Comparison of ENCODE assay signal across 11 cellular contexts in the genomic region with DNA sequence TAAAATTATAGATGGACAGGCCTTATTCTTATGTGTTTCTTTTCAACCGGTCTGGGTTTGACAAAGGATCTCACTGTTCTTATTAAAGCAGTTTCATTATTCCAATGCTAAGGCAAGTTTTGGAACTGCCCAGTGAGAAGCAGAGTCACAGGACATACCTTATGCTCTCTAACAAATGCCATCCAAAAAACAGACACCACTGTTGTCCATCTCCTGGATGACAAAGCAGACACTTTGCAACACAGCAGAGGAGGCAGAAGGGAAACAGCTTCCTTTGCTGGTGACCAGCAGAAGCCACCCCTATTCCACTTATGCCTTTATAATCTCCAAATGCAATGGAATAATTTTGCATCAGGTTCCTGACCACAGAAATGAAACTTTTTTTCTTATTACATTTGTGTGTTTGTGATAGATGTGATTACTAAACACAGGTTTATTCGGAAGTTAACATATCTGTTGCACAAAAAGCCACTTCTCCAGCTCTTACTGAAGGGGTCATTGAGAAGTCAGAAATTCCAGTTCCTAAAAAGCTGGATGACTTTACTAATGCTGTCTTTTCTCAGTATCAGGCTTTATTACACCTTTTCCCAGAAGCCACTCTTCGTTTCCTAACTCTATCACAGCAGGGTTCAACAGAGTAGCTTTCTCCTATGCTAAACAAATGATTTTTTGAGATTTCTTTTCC.
A peak's percentile ranks its signal among the peaks of the same experiment; 100 is the strongest.
DNase-seq lines count a peak whose midpoint lies in the region; ATAC-seq, FAIRE-seq and TF ChIP-seq lines count a peak whose summit lies in the region.
"Had no signal": no experiment of that assay in that cellular context is flagged by ENCODE, and none has a peak within 500 bp of the region (broad histone marks: within the 10 kb centered on the region; RNA-seq: fewer than 3 reads in every experiment).

No MANE protein-coding gene starts in this region.

- WGBS in K562 (ENCODE audit: insufficient coverage, low coverage, missing lambda C conversion rate): 64% methylated on average over 3 of the region's 3 CpGs

- intact Hi-C loops in K562 (cut with micrococcal nuclease): no loop called here
- intact Hi-C loops in Caco-2 (cut with micrococcal nuclease; ENCODE audit: unreplicated experiment): no loop called here

- ATAC-seq in K562: no peak
- no peak for ATAC-seq in natural killer cell treated with Interleukin-12 subunit alpha and Interleukin-12 subunit beta and Interleukin-15 and Interleukin-18, amount 100 ng/mL, for 72 hours
- ATAC-seq in HG03095 (IDR thresholded peaks at IDR 0.05; ENCODE audit: unreplicated experiment): no peak

- H3K36me3 ChIP-seq in K562 (ENCODE audit: control insufficient read depth, insufficient read depth, low read length) (no peaks in the 10 kb centered on the region), Caco-2 (ENCODE audit: control insufficient read depth, insufficient read depth, low read length) (no peaks in the 10 kb centered on the region)

- in situ Hi-C loops in K562 (cut with MboI): no loop called here

- TF ChIP-seq EP300 in K562 (IDR thresholded peaks at IDR 0.05; ENCODE audit: low read length): no peak

- no peak overlapping the region for H3K4me2 ChIP-seq in K562 (ENCODE audit: insufficient read depth, low read length)

- H3K9me3 Mint-ChIP-seq in natural killer cell treated with Interleukin-12 subunit alpha and Interleukin-12 subunit beta and Interleukin-15 and Interleukin-18, amount 100 ng/mL, for 72 hours: peaks cover 7% of the 10 kb centered on the region
- no peaks in the 10 kb centered on the region for H3K9me3 Mint-ChIP-seq in Caco-2 (ENCODE audit: unreplicated experiment)

- CTCF ChIA-PET in K562 (lab: Yijun Ruan, JAX; ENCODE audit: low intra/inter-chr PET ratio): no interaction called here
- CTCF ChIA-PET in Caco-2 (lab: Charles Lee): no interaction called here

- H3K27ac Mint-ChIP-seq in natural killer cell treated with Interleukin-12 subunit alpha and Interleukin-12 subunit beta and Interleukin-15 and Interleukin-18, amount 100 ng/mL, for 72 hours: peak overlapping the region; percentile 92 to 94
- H3K27ac Mint-ChIP-seq in Caco-2 (ENCODE audit: unreplicated experiment): no peak overlapping the region

- no peak for TF ChIP-seq POLR2A in K562 (conservative IDR thresholded peaks at IDR 0.05)

- H3K27me3 Mint-ChIP-seq in natural killer cell treated with Interleukin-12 subunit alpha and Interleukin-12 subunit beta and Interleukin-15 and Interleukin-18, amount 100 ng/mL, for 72 hours: no peaks in the 10 kb centered on the region
- no peaks in the 10 kb centered on the region for H3K27me3 Mint-ChIP-seq in Caco-2 (ENCODE audit: insufficient read depth, unreplicated experiment)

- H3K79me2 ChIP-seq in K562 (ENCODE audit: control insufficient read depth, insufficient read depth, low read length): no peaks in the 10 kb centered on the region

- no peaks in the 10 kb centered on the region for H3K9me1 ChIP-seq in K562 (ENCODE audit: control insufficient read depth, insufficient read depth, low read length)

- DNase-seq in GM19239 (ENCODE audit: insufficient read length, low spot score) (no peak), K562 (ENCODE audit: extremely low read depth in 1 of 4, low spot score in 3 of 4) (no peak), AG20443 (ENCODE audit: low spot score) (no peak), Caco-2 (no peak), NCI-H1694 treated with DMSO at 0.1 percent for 48 hours (lab: John Stamatoyannopoulos, UW) (no peak)
- no peak for DNase-seq in natural killer cell treated with Interleukin-12 subunit alpha and Interleukin-12 subunit beta and Interleukin-15 and Interleukin-18, amount 100 ng/mL, for 72 hours (ENCODE audit: low spot score)
- DNase-seq: glutamatergic neuron, H7 had no signal

- H3K9me3 ChIP-seq in K562 (replicated peaks; ENCODE audit: control insufficient read depth, insufficient read depth, low read depth, low read length) (no peaks in the 10 kb centered on the region), Caco-2 (no peaks in the 10 kb centered on the region)

- H3K4me3 Mint-ChIP-seq in natural killer cell treated with Interleukin-12 subunit alpha and Interleukin-12 subunit beta and Interleukin-15 and Interleukin-18, amount 100 ng/mL, for 72 hours: peak overlapping the region; percentile 83
- H3K4me3 Mint-ChIP-seq in Caco-2 (ENCODE audit: unreplicated experiment): no peak overlapping the region

- no peaks in the 10 kb centered on the region for H4K20me1 ChIP-seq in K562 (replicated peaks; ENCODE audit: control insufficient read depth, insufficient read depth, low read length)

- peak overlapping the region; percentile 11; the same call in 1 of the 2 replicates for H2AFZ ChIP-seq in K562 (ENCODE audit: low read depth, low read length)

- peaks cover 42 to 58% of the 10 kb centered on the region in 2 donors for H3K4me1 Mint-ChIP-seq in natural killer cell treated with Interleukin-12 subunit alpha and Interleukin-12 subunit beta and Interleukin-15 and Interleukin-18, amount 100 ng/mL, for 72 hours (ENCODE audit: low read depth in 2 of 2)
- peaks cover 4% of the 10 kb centered on the region for H3K4me1 Mint-ChIP-seq in Caco-2 (ENCODE audit: low read depth, unreplicated experiment)

- H3K27ac ChIP-seq in 22Rv1 (peak overlapping the region; percentile 63), K562 (ENCODE audit: extremely low read depth, low read depth, low read length) (no peak overlapping the region)

- no peak for TF ChIP-seq RAD21 in K562 (CRISPR knock-in tag; conservative IDR thresholded peaks at IDR 0.05 in 1 of 2, IDR thresholded peaks at IDR 0.05 in 1 of 2)

- peak; percentile 56 for FAIRE-seq in GM19239 (lab: Jason Lieb, UNC)
- FAIRE-seq in K562 (lab: Jason Lieb, UNC): no peak
- FAIRE-seq: D721Med had no signal

- H3K36me3 Mint-ChIP-seq in natural killer cell treated with Interleukin-12 subunit alpha and Interleukin-12 subunit beta and Interleukin-15 and Interleukin-18, amount 100 ng/mL, for 72 hours: peaks cover 6% of the 10 kb centered on the region
- no peaks in the 10 kb centered on the region for H3K36me3 Mint-ChIP-seq in Caco-2 (ENCODE audit: insufficient read depth, unreplicated experiment)

- no peak overlapping the region for H3K4me3 ChIP-seq in K562
- H3K4me3 ChIP-seq in Caco-2 (ENCODE audit: low read depth, low read length): no peak overlapping the region

- no peak for TF ChIP-seq CTCF in 22Rv1 (IDR thresholded peaks at IDR 0.05)
- no peak for TF ChIP-seq CTCF in K562 (IDR thresholded peaks at IDR 0.05 in 2 of 3, conservative IDR thresholded peaks at IDR 0.05 in 1 of 3; ENCODE audit: insufficient read depth in 2 of 3, low read depth in 1 of 3, low read length in 3 of 3)
- no peak for TF ChIP-seq CTCF in Caco-2 (IDR thresholded peaks at IDR 0.05; ENCODE audit: insufficient read depth in 1 of 2, low read depth in 1 of 2, low read length in 1 of 2, severe bottlenecking in 1 of 2, unreplicated experiment in 1 of 2)

- H3K4me1 ChIP-seq in K562 (replicated peaks in 1 of 2; ENCODE audit: control insufficient read depth in 2 of 2, insufficient read depth in 2 of 2, low read length in 2 of 2) (peaks cover 3 to 7% of the 10 kb centered on the region in 2 experiments; a peak in 4 of 5 replicates), Caco-2 (peaks cover 4% of the 10 kb centered on the region; the same call in 1 of the 2 replicates)

- POLR2A ChIA-PET in K562 (lab: Yijun Ruan, JAX): interaction anchor here (0.6 to 1.4 kb wide), 9 partner anchors 9 to 310 kb away, joined by 3 to 8 read pairs (median 3); no protein-coding TSS in a partner anchor
- POLR2A ChIA-PET in Caco-2 (lab: Charles Lee): no interaction called here

- H3K9ac ChIP-seq in K562 (ENCODE audit: insufficient read depth in 1 of 2, low read depth in 2 of 2, low read length in 2 of 2): no peak overlapping the region

- H3K27me3 ChIP-seq in K562 (ENCODE audit: control insufficient read depth in 2 of 2, insufficient read depth in 2 of 2, low read length in 2 of 2) (no peaks in the 10 kb centered on the region), Caco-2 (replicated peaks; ENCODE audit: control insufficient read depth, insufficient read depth, low read length) (no peaks in the 10 kb centered on the region)

- BruUV-seq in K562 (replicated peaks; lab: Mats Ljungman, UMichigan) (no TSS peak), Caco-2 (replicated peaks; lab: Mats Ljungman, UMichigan) (no TSS peak)

TF ChIP-seq in K562, 482 proteins besides CTCF, POLR2A, EP300 and RAD21 (continues in another document):
- TF ChIP-seq PTTG1 (tag; IDR thresholded peaks at IDR 0.05; ENCODE audit: low read depth) (no peak), SMC3 (conservative IDR thresholded peaks at IDR 0.05; ENCODE audit: insufficient read depth, low read depth, low read length) (no peak), PBX2 (CRISPR knock-in tag; IDR thresholded peaks at IDR 0.05; ENCODE audit: low read depth) (no peak), PBX2 (tag; conservative IDR thresholded peaks at IDR 0.05; ENCODE audit: low read depth) (no peak), BCOR (IDR thresholded peaks at IDR 0.05) (no peak), SIX5 (IDR thresholded peaks at IDR 0.05; ENCODE audit: borderline replicate concordance in 1 of 2, insufficient read depth in 1 of 2, low read depth in 1 of 2, low read length in 2 of 2) (no peak)
